ENCODE assay signal across 1 cellular context in the genomic region with DNA sequence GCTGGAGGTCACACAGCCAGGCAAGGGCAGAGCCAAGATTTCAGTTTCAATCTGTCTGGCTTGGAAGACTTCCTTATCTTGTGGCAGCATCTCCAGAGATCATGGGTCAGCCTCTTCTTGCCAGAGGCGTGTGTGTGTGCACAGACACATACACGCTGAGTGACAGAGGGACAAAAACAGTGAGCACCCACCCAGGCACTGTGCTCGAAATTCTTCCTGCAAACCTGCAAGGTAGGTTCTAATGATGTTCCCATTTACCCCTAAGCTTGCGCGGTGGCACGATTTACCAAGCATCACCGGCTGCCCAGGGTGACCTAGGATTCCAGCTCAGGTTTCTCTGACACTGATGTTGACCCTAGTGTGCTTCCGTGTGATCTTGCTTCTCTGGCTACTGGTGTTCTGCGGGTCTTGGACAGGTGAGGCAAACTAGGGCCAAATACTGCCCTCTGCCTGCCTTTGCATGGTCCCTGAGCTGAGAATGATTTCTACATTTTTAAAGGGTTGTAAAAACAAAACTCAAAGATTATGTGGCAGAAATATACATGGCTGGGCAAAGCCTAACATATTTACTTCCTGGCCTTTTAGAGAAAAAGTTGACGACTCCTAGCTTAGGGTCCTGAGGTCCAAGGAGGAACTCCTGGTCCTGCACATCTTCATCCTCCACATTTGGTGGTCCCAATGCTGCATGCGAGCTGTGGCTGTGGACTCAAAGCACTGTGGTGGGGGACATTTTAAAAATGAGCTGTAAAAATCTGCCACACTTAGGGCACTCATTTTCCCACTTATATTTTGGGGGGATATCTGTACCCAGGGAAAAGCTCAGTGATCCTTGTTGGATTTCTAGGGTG.
A peak's percentile ranks its signal among the peaks of the same experiment; 100 is the strongest.
TF ChIP-seq lines count a peak whose summit lies in the region.

No MANE protein-coding gene starts in this region.

TF ChIP-seq in A549, 52 proteins besides CTCF, POLR2A, EP300 and RAD21:
- TF ChIP-seq SMC3 (IDR thresholded peaks at IDR 0.05) (peak; percentile 44; the same call in 2 of the 3 replicates), PHF8 (IDR thresholded peaks at IDR 0.05; ENCODE audit: borderline replicate concordance, low read depth) (no peak)
